Comparison of ENCODE assay signal across 23 cellular contexts in genomic region chr7:22013711-22014110, GRCh38.
"Had no signal": no experiment of that assay in that cellular context is flagged by ENCODE, and none has a peak within 500 bp of the region (broad histone marks: within the 10 kb centered on the region; RNA-seq: fewer than 3 reads in every experiment).

No MANE protein-coding gene starts in this region.

- H3K27ac Mint-ChIP-seq: IgD-negative memory B cell had no signal

- H3K4me3 Mint-ChIP-seq: IgD-negative memory B cell had no signal

- DNase-seq: Kasumi-1; NCI-H1048; NCI-H1105; NCI-H1417; NCI-H1436 treated with DMSO at 0.1 percent for 48 hours; NCI-H1694; NCI-H187 treated with DMSO at 0.1 percent for 48 hours; NCI-H2029 treated with DMSO at 0.1 percent for 48 hours; NCI-H2171 treated with DMSO at 0.1 percent for 48 hours; NCI-H345; NCI-H510A treated with DMSO at 0.1 percent for 48 hours; NCI-H526; NCI-H748 treated with DMSO at 0.1 percent for 48 hours; NK-92 treated with Interleukin-12 subunit alpha and Interleukin-12 subunit beta, amount 100 ng/mL, for 24 hours; OCI-M1; PC-9; Peyer's patch; SHP77 treated with DMSO at 0.1 percent for 48 hours; SJCRH30 had no signal

- H3K9me3 Mint-ChIP-seq: IgD-negative memory B cell had no signal

- ATAC-seq: K562, Right ventricle myocardium inferior, SK-N-SH treated with all-trans-retinoic acid at 6 μM for 48 hours had no signal
